12 cellular contexts compared by ENCODE assay signal in genomic region chrX:83892433-83892832, GRCh38. TPM values are rescaled to one million over a fixed set of nuclear protein-coding genes. Genes with fewer than 3 reads are reported as not detected.
"Had no signal": no experiment of that assay in that cellular context is flagged by ENCODE, and none has a peak within 500 bp of the region (broad histone marks: within the 10 kb centered on the region; RNA-seq: fewer than 3 reads in every experiment).

No MANE protein-coding gene starts in this region.

- H3K4me1 ChIP-seq: HAP-1 had no signal

- H2AFZ ChIP-seq: GM23248, GM23338 had no signal

- FAIRE-seq: H1, H54 had no signal

- H3K9ac ChIP-seq: GM23248 had no signal

- H3K4me3 Mint-ChIP-seq: GM23338, H9, HFFc6 had no signal

- H3K27ac ChIP-seq: GM23248 had no signal

- H3K4me2 ChIP-seq: GM23338 had no signal

- H3K9me3 Mint-ChIP-seq: GM23338, HFFc6 had no signal

- H3K36me3 ChIP-seq: HAP-1 had no signal

- H3K4me1 Mint-ChIP-seq: H9 had no signal

- ATAC-seq: GM23338, HCT116 had no signal

- DNase-seq: GM23248, GOT3, H7, H9, HCEC 1CT, HFFc6 had no signal

- H3K4me3 ChIP-seq: GM23248, GM23338, HAP-1 had no signal

- H3K9me3 ChIP-seq: HAP-1 had no signal

- H3K27ac Mint-ChIP-seq: GM23338, HFFc6 had no signal

RNA-seq across cellular contexts. Expression of gene CYLC1, which starts 31.5 kb away (rescaled TPM):
- total RNA-seq: GM23248, GM23338, H1, H4, H7, H9, HFFc6 had no signal
- polyA plus RNA-seq: GM23248, GM23338, H1 had no signal
